In genomic region chr11:45964911-45965389, GRCh38 we compare ENCODE assay signal across 9 cellular contexts. TPM values are rescaled to one million over a fixed set of nuclear protein-coding genes. Genes with fewer than 3 reads are reported as not detected.
DNase-seq lines count a peak whose midpoint lies in the region; ATAC-seq lines count a peak whose summit lies in the region.
"Had no signal": no experiment of that assay in that cellular context is flagged by ENCODE, and none has a peak within 500 bp of the region (broad histone marks: within the 10 kb centered on the region; RNA-seq: fewer than 3 reads in every experiment).

No MANE protein-coding gene starts in this region.

- H3K36me3 Mint-ChIP-seq in activated CD4-positive, alpha-beta memory T cell treated with anti-CD3 and anti-CD28 coated beads, Interleukin-2, amount 10 ng/mL, durations not matched to agents 7 days and 5 days (ENCODE audit: low read depth): peaks cover 18% of the 10 kb centered on the region

- H3K4me3 Mint-ChIP-seq in activated CD4-positive, alpha-beta memory T cell treated with anti-CD3 and anti-CD28 coated beads, Interleukin-2, amount 10 ng/mL, durations not matched to agents 7 days and 5 days: no peak overlapping the region
- H3K4me3 Mint-ChIP-seq: stimulated activated naive CD8-positive, alpha-beta T cell treated with anti-CD3 and anti-CD28 coated beads, Interleukin-15, Interleukin-2, amounts not matched to agents 100 ng/mL and 50 ng/mL, for 24 hours had no signal

- DNase-seq in NCI-H1417 (lab: John Stamatoyannopoulos, UW): peak; percentile 62 to 82 (median 81)
- no peak for DNase-seq in NCI-H1417 treated with DMSO at 0.1 percent for 48 hours (lab: John Stamatoyannopoulos, UW)
- DNase-seq in NCI-H774 (lab: John Stamatoyannopoulos, UW): peak; percentile 76
- DNase-seq in activated CD4-positive, alpha-beta memory T cell treated with anti-CD3 and anti-CD28 coated beads, Interleukin-2, amount 10 ng/mL, durations not matched to agents 7 days and 5 days: peak; percentile 62
- DNase-seq in effector CD4-positive, alpha-beta T cell: peak; percentile 49
- DNase-seq in lung microvascular endothelial cell (ENCODE audit: low read depth in 2 of 2): peak; percentile 84 to 88
- DNase-seq in stimulated activated CD8-positive, alpha-beta memory T cell treated with anti-CD3 and anti-CD28 coated beads, Interleukin-15, amount 100 ng/mL, for 48 hours (ENCODE audit: low read depth in 2 of 2): peak; percentile 17 to 23

- H3K9me3 Mint-ChIP-seq in activated CD4-positive, alpha-beta memory T cell treated with anti-CD3 and anti-CD28 coated beads, Interleukin-2, amount 10 ng/mL, durations not matched to agents 7 days and 5 days: no peaks in the 10 kb centered on the region
- H3K9me3 Mint-ChIP-seq: stimulated activated naive CD8-positive, alpha-beta T cell treated with anti-CD3 and anti-CD28 coated beads, Interleukin-15, Interleukin-2, amounts not matched to agents 100 ng/mL and 50 ng/mL, for 24 hours had no signal

- POLR2A ChIA-PET in activated CD4-positive, alpha-beta memory T cell treated with anti-CD3 and anti-CD28 coated beads, Interleukin-2, amount 10 ng/mL, durations not matched to agents 7 days and 5 days (lab: Charles Lee): interaction anchor here (0.8 to 2.6 kb wide), 3 partner anchors 34 to 169 kb away, joined by 3 to 6 read pairs (median 3); no protein-coding TSS in a partner anchor

- H3K4me1 Mint-ChIP-seq in activated CD4-positive, alpha-beta memory T cell treated with anti-CD3 and anti-CD28 coated beads, Interleukin-2, amount 10 ng/mL, durations not matched to agents 7 days and 5 days: no peaks in the 10 kb centered on the region

- CTCF ChIA-PET in activated CD4-positive, alpha-beta memory T cell treated with anti-CD3 and anti-CD28 coated beads, Interleukin-2, amount 10 ng/mL, durations not matched to agents 7 days and 5 days (lab: Charles Lee): interaction anchor here (0.6 to 3.8 kb wide), 38 partner anchors 9 to 886 kb away, joined by 3 to 44 read pairs (median 5); no protein-coding TSS in a partner anchor

- H3K27me3 Mint-ChIP-seq in activated CD4-positive, alpha-beta memory T cell treated with anti-CD3 and anti-CD28 coated beads, Interleukin-2, amount 10 ng/mL, durations not matched to agents 7 days and 5 days: no peaks in the 10 kb centered on the region
- H3K27me3 Mint-ChIP-seq: stimulated activated naive CD8-positive, alpha-beta T cell treated with anti-CD3 and anti-CD28 coated beads, Interleukin-15, Interleukin-2, amounts not matched to agents 100 ng/mL and 50 ng/mL, for 24 hours had no signal

- ATAC-seq in HG03520 (IDR thresholded peaks at IDR 0.05; ENCODE audit: unreplicated experiment): peak; percentile 61

- H3K27ac Mint-ChIP-seq in activated CD4-positive, alpha-beta memory T cell treated with anti-CD3 and anti-CD28 coated beads, Interleukin-2, amount 10 ng/mL, durations not matched to agents 7 days and 5 days: no peak overlapping the region
- H3K27ac Mint-ChIP-seq: stimulated activated naive CD8-positive, alpha-beta T cell treated with anti-CD3 and anti-CD28 coated beads, Interleukin-15, Interleukin-2, amounts not matched to agents 100 ng/mL and 50 ng/mL, for 24 hours had no signal

RNA-seq across cellular contexts. Expression of gene LARGE2, which starts 42.5 kb away (rescaled TPM):
- total RNA-seq in activated CD4-positive, alpha-beta memory T cell treated with anti-CD3 and anti-CD28 coated beads, Interleukin-2, amount 10 ng/mL, durations not matched to agents 7 days and 5 days: 1 to 10 TPM in 1 of 2 experiments, under 1 TPM in 1; 0.58 to 1.1 TPM
- total RNA-seq in lung microvascular endothelial cell: not detected in 2 replicates

RNA-seq across cellular contexts. Expression of gene PEX16, which starts 47.3 kb away (rescaled TPM):
- 10 to 100 TPM; 54.1 to 55.0 TPM for total RNA-seq in activated CD4-positive, alpha-beta memory T cell treated with anti-CD3 and anti-CD28 coated beads, Interleukin-2, amount 10 ng/mL, durations not matched to agents 7 days and 5 days
- total RNA-seq in lung microvascular endothelial cell: 31.4 and 32.9 TPM in 2 replicates

RNA-seq across cellular contexts. Expression of gene FREY1, which starts 57.9 kb away (rescaled TPM):
- total RNA-seq in activated CD4-positive, alpha-beta memory T cell treated with anti-CD3 and anti-CD28 coated beads, Interleukin-2, amount 10 ng/mL, durations not matched to agents 7 days and 5 days: 1 to 10 TPM; 1.5 to 2.3 TPM
- total RNA-seq in lung microvascular endothelial cell: 0.44 and 0.99 TPM in 2 replicates
